In genomic region chr3:88195951-88196434, GRCh38 we compare ENCODE assay signal across 1 cellular context.
TF ChIP-seq lines count a peak whose summit lies in the region.

No MANE protein-coding gene starts in this region.

TF ChIP-seq in IMR-90, 13 proteins besides CTCF, POLR2A, EP300 and RAD21:
- no peak for TF ChIP-seq MXI1 (IDR thresholded peaks at IDR 0.05; ENCODE audit: borderline replicate concordance, low read depth, low read length)
